Comparison of ENCODE assay signal across 1 cellular context in the genomic region with DNA sequence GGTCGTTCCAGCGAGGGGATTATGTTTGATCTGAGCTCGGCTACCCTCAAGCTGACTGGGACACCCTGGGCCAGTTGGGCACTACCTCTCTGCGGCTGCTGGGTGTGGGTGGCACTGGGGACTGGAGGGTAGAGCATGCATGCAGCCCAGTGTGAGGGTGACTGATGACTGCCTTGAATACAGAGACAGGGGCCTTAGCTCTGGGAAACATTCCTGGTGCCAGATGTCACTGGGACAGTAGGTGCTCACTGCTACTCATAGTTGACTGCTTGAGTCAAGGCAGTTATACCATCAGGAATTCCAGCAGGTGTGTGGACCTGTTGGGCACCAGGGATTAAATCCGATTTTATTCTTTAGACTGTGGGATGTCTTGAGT.
A peak's percentile ranks its signal among the peaks of the same experiment; 100 is the strongest.
TF ChIP-seq lines count a peak whose summit lies in the region.

No MANE protein-coding gene starts in this region.

TF ChIP-seq in HepG2, 621 proteins besides CTCF, POLR2A, EP300 and RAD21 (continued from another document):
- TF ChIP-seq TFDP2 (CRISPR knock-in tag; IDR thresholded peaks at IDR 0.05) (no peak), SRSF4 (IDR thresholded peaks at IDR 0.05; ENCODE audit: low read depth, low read length, poor library complexity, severe bottlenecking) (no peak), JUND (CRISPR knock-in tag; IDR thresholded peaks at IDR 0.05) (no peak), ZNF530 (CRISPR knock-in tag; IDR thresholded peaks at IDR 0.05; ENCODE audit: low read depth) (no peak)
- TF ChIP-seq, protein P1, sequence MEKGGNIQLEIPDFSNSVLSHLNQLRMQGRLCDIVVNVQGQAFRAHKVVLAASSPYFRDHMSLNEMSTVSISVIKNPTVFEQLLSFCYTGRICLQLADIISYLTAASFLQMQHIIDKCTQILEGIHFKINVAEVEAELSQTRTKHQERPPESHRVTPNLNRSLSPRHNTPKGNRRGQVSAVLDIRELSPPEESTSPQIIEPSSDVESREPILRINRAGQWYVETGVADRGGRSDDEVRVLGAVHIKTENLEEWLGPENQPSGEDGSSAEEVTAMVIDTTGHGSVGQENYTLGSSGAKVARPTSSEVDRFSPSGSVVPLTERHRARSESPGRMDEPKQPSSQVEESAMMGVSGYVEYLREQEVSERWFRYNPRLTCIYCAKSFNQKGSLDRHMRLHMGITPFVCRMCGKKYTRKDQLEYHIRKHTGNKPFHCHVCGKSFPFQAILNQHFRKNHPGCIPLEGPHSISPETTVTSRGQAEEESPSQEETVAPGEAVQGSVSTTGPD (CRISPR knock-in tag; IDR thresholded peaks at IDR 0.05) = peak; percentile 46; the same call in 1 of the 2 replicates
- TF ChIP-seq, protein P2, sequence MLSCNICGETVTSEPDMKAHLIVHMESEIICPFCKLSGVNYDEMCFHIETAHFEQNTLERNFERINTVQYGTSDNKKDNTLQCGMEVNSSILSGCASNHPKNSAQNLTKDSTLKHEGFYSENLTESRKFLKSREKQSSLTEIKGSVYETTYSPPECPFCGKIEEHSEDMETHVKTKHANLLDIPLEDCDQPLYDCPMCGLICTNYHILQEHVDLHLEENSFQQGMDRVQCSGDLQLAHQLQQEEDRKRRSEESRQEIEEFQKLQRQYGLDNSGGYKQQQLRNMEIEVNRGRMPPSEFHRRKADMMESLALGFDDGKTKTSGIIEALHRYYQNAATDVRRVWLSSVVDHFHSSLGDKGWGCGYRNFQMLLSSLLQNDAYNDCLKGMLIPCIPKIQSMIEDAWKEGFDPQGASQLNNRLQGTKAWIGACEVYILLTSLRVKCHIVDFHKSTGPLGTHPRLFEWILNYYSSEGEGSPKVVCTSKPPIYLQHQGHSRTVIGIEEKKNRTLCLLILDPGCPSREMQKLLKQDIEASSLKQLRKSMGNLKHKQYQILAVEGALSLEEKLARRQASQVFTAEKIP (CRISPR knock-in tag; IDR thresholded peaks at IDR 0.05; ENCODE audit: borderline replicate concordance) = no peak
